ENCODE assay signal across 14 cellular contexts in the genomic region with DNA sequence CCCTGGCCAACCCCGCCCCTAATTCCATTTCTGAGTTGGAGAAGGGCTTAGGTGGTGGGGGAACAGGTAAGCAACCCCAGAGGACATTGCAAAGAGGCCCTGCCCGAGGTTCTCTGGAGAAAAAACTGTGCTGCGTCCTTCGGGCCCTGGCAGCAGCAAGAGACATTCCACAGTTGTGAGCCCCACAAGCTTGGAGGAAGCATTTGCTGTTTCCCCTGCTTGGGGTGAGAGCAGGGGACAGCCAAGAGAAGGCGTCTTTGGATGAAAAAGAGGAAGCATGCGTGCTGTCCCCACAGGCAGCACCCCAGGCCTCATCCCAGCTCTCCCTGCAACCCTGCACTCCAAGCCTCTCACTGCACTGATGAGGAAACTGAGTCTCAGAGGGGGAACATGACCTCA. TPM values are rescaled to one million over a fixed set of nuclear protein-coding genes. Genes with fewer than 3 reads are reported as not detected.
DNase-seq lines count a peak whose midpoint lies in the region; FAIRE-seq and TF ChIP-seq lines count a peak whose summit lies in the region.
"Had no signal": no experiment of that assay in that cellular context is flagged by ENCODE, and none has a peak within 500 bp of the region (broad histone marks: within the 10 kb centered on the region; RNA-seq: fewer than 3 reads in every experiment).

No MANE protein-coding gene starts in this region.

- CTCF ChIA-PET in SK-N-SH (lab: Yijun Ruan, JAX), result interaction anchor here (2.7 to 3.9 kb wide), 2 partner anchors 105 to 106 kb away, joined by 16 to 24 read pairs; no protein-coding TSS in a partner anchor

- H3K9me2 ChIP-seq in SK-N-SH, result no peaks in the 10 kb centered on the region

- H3K4me3 ChIP-seq in SK-N-SH (ENCODE audit: low read depth in 2 of 2, low read length in 1 of 2) (0 out of 4 replicates have a peak overlapping the region, but pooled peaks of 1 of the 2 experiments have one; percentile 64), fibroblast of mammary gland (ENCODE audit: control insufficient read depth, low read depth, low read length) (peak overlapping the region; percentile 73), smooth muscle cell (peak overlapping the region; percentile 66)
- H3K4me3 ChIP-seq: K562, testis had no signal

- H3K79me2 ChIP-seq in SK-N-SH (ENCODE audit: insufficient read depth) (peaks cover 13% of the 10 kb centered on the region; the same call in 1 of the 2 replicates), smooth muscle cell (ENCODE audit: low read depth) (peaks cover 42% of the 10 kb centered on the region)

- no peaks in the 10 kb centered on the region for H3K36me3 ChIP-seq in SK-N-SH (replicated peaks in 1 of 2; ENCODE audit: control insufficient read depth in 1 of 2, insufficient read depth in 2 of 2, low read length in 1 of 2)
- H3K36me3 ChIP-seq in smooth muscle cell (ENCODE audit: low read depth), result no peaks in the 10 kb centered on the region

- no peak for TF ChIP-seq POLR2A in GM12891 (IDR thresholded peaks at IDR 0.05; ENCODE audit: low read depth, low read length)

- no peak for TF ChIP-seq CTCF in SK-N-SH (IDR thresholded peaks at IDR 0.05)
- TF ChIP-seq CTCF in fibroblast of mammary gland (conservative IDR thresholded peaks at IDR 0.05; ENCODE audit: control insufficient read depth, insufficient read depth, low read depth, low read length), result no peak
- no peak for TF ChIP-seq CTCF in smooth muscle cell (IDR thresholded peaks at IDR 0.05; ENCODE audit: borderline replicate concordance, insufficient read depth, poor library complexity, severe bottlenecking)

- H2AFZ ChIP-seq in SK-N-SH (ENCODE audit: low read depth) (no peak overlapping the region), smooth muscle cell (ENCODE audit: low read depth) (no peak overlapping the region)

- POLR2A ChIA-PET in SK-N-SH (lab: Yijun Ruan, JAX), result interaction anchor here (1.3 to 1.6 kb wide), 2 partner anchors 10 to 11 kb away, joined by 3 to 4 read pairs; no protein-coding TSS in a partner anchor

- H3K9ac ChIP-seq in SK-N-SH (no peak overlapping the region; the same call in 1 of the 2 replicates), smooth muscle cell (ENCODE audit: low read depth) (no peak overlapping the region)

- no peak for FAIRE-seq in GM12891 (lab: Jason Lieb, UNC)
- FAIRE-seq: K562 had no signal

- DNase-seq in EH (ENCODE audit: low read depth) (peak; percentile 19), SK-N-SH (no peak), fibroblast of mammary gland (ENCODE audit: low read depth) (no peak), smooth muscle cell (lab: John Stamatoyannopoulos, UW; ENCODE audit: unreplicated experiment) (no peak), islet precursor cell (no peak), NCI-H526 treated with DMSO at 0.1 percent for 48 hours (lab: John Stamatoyannopoulos, UW) (no peak), GM12891 (ENCODE audit: insufficient read length, low spot score) (no peak), NCI-H2029 (lab: John Stamatoyannopoulos, UW) (no peak)
- DNase-seq: activated T-cell treated with anti-CD3 and anti-CD28 coated beads, Interleukin-2, amount 50 U/mL, for 24 hours; CD8-positive, alpha-beta memory T cell; H9; stimulated activated CD4-positive, alpha-beta T cell treated with anti-CD3 and anti-CD28 coated beads, Interleukin-4, amount 100 ng/mL, for 4 hours; testis had no signal

- no peaks in the 10 kb centered on the region for H3K9me3 ChIP-seq in SK-N-SH
- H3K9me3 ChIP-seq in smooth muscle cell (replicated peaks; ENCODE audit: low read depth), result no peaks in the 10 kb centered on the region
- H3K9me3 ChIP-seq: testis had no signal

- H3K4me2 ChIP-seq in SK-N-SH (peak overlapping the region; percentile 96), smooth muscle cell (peak overlapping the region; percentile 93)

- H3K4me1 ChIP-seq in SK-N-SH (ENCODE audit: control insufficient read depth in 1 of 2, insufficient read depth in 2 of 2, low read depth in 1 of 2, low read length in 1 of 2) (peaks cover 11 to 22% of the 10 kb centered on the region in 2 experiments; a peak in 2 of 4 replicates), smooth muscle cell (ENCODE audit: low read depth) (peaks cover 16% of the 10 kb centered on the region)

- no peaks in the 10 kb centered on the region for H3F3A ChIP-seq in SK-N-SH (replicated peaks; ENCODE audit: insufficient read depth)
- no peaks in the 10 kb centered on the region for H3F3A ChIP-seq in smooth muscle cell (ENCODE audit: low read depth)

- H4K20me1 ChIP-seq in SK-N-SH (ENCODE audit: insufficient read depth), result no peaks in the 10 kb centered on the region
- H4K20me1 ChIP-seq in smooth muscle cell (ENCODE audit: low read depth), result peaks cover 12% of the 10 kb centered on the region

- TF ChIP-seq EP300 in SK-N-SH (IDR thresholded peaks at IDR 0.05; ENCODE audit: borderline replicate concordance in 1 of 2, low read depth in 1 of 2, low read length in 1 of 2), result no peak

- H3K27ac ChIP-seq in SK-N-SH (ENCODE audit: low read depth in 2 of 2, low read length in 1 of 2) (no peak overlapping the region), smooth muscle cell (ENCODE audit: low read depth) (no peak overlapping the region)

- no peak for TF ChIP-seq RAD21 in SK-N-SH (IDR thresholded peaks at IDR 0.05; ENCODE audit: low read length)

- H3K27me3 ChIP-seq in SK-N-SH (ENCODE audit: insufficient read depth) (no peaks in the 10 kb centered on the region), smooth muscle cell (ENCODE audit: low read depth) (no peaks in the 10 kb centered on the region)
- H3K27me3 ChIP-seq: testis had no signal

- 64% methylated on average over 4 of the region's 6 CpGs for WGBS in SK-N-SH (ENCODE audit: low lambda C conversion rate)
- WGBS in smooth muscle cell (ENCODE audit: low lambda C conversion rate), result 58% methylated on average over 6 of the region's 6 CpGs

TF ChIP-seq in SK-N-SH, 30 proteins besides CTCF, POLR2A, EP300 and RAD21 (continues in another document):
- TF ChIP-seq GABPA (IDR thresholded peaks at IDR 0.05; ENCODE audit: low read depth) (no peak), MEF2A (IDR thresholded peaks at IDR 0.05; ENCODE audit: borderline replicate concordance, low read depth) (no peak), POLR2AphosphoS5 (IDR thresholded peaks at IDR 0.05; ENCODE audit: low read depth, low read length) (no peak), FOXJ3 (CRISPR knock-in tag; IDR thresholded peaks at IDR 0.05) (no peak), JUND (IDR thresholded peaks at IDR 0.05) (no peak)
- TF ChIP-seq, protein P1, sequence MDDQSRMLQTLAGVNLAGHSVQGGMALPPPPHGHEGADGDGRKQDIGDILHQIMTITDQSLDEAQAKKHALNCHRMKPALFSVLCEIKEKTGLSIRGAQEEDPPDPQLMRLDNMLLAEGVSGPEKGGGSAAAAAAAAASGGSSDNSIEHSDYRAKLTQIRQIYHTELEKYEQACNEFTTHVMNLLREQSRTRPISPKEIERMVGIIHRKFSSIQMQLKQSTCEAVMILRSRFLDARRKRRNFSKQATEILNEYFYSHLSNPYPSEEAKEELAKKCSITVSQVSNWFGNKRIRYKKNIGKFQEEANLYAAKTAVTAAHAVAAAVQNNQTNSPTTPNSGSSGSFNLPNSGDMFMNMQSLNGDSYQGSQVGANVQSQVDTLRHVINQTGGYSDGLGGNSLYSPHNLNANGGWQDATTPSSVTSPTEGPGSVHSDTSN (IDR thresholded peaks at IDR 0.05), result no peak
- TF ChIP-seq, protein P2, sequence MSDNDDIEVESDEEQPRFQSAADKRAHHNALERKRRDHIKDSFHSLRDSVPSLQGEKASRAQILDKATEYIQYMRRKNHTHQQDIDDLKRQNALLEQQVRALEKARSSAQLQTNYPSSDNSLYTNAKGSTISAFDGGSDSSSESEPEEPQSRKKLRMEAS (IDR thresholded peaks at IDR 0.05; ENCODE audit: low read depth), result no peak

TF ChIP-seq in GM12891, 5 proteins besides CTCF, POLR2A, EP300 and RAD21:
- TF ChIP-seq PAX5 (IDR thresholded peaks at IDR 0.05; ENCODE audit: insufficient read depth, low read length, severe bottlenecking), result no peak
- no peak for TF ChIP-seq POLR2AphosphoS5 (IDR thresholded peaks at IDR 0.05; ENCODE audit: low read depth, low read length)
- TF ChIP-seq POU2F2 (IDR thresholded peaks at IDR 0.05; ENCODE audit: low read depth, low read length), result no peak
- TF ChIP-seq TAF1 (IDR thresholded peaks at IDR 0.05; ENCODE audit: low read depth, low read length), result no peak
- TF ChIP-seq SPI1 (IDR thresholded peaks at IDR 0.05; ENCODE audit: low read depth, low read length), result no peak

RNA-seq across cellular contexts. Expression of a gene that starts 1.4 kb away (rescaled TPM):
- 4.8 and 6.4 TPM in 2 replicates for polyA plus RNA-seq in SK-N-SH (2012; rRNA removed)
- 3.4 and 5.1 TPM in 2 replicates for polyA plus RNA-seq in SK-N-SH (2012; cell fraction: cytosol; rRNA removed)
- polyA plus RNA-seq in SK-N-SH (2012; cell fraction: nucleus; rRNA removed), result 5.0 and 6.3 TPM in 2 replicates
- total RNA-seq in smooth muscle cell, result 12.2 and 16.9 TPM in 2 replicates
- polyA plus RNA-seq in smooth muscle cell, result 10.4 and 16.6 TPM in 2 replicates
- polyA plus RNA-seq in GM12891 (2012; ENCODE audit: low read depth, missing spikeins), result not detected
- total RNA-seq: CD8-positive, alpha-beta memory T cell had no signal
- polyA plus RNA-seq: CD8-positive, alpha-beta memory T cell; K562 had no signal

RNA-seq across cellular contexts. Expression of a gene that starts 50.0 kb away (rescaled TPM):
- polyA plus RNA-seq in SK-N-SH (2012; rRNA removed), result 14.4 and 16.9 TPM in 2 replicates
- polyA plus RNA-seq in SK-N-SH (2012; cell fraction: cytosol; rRNA removed), result 7.0 and 10.3 TPM in 2 replicates
- 16.6 and 26.9 TPM in 2 replicates for polyA plus RNA-seq in SK-N-SH (2012; cell fraction: nucleus; rRNA removed)
- 17.5 and 28.2 TPM in 2 replicates for total RNA-seq in smooth muscle cell
- polyA plus RNA-seq in smooth muscle cell, result 29.3 and 39.6 TPM in 2 replicates
- polyA plus RNA-seq in GM12891 (2012; ENCODE audit: low read depth, missing spikeins), result 0.35 TPM
- total RNA-seq: CD8-positive, alpha-beta memory T cell; H9 had no signal
- polyA plus RNA-seq: CD8-positive, alpha-beta memory T cell had no signal
